29 cellular contexts compared by ENCODE assay signal in the genomic region with DNA sequence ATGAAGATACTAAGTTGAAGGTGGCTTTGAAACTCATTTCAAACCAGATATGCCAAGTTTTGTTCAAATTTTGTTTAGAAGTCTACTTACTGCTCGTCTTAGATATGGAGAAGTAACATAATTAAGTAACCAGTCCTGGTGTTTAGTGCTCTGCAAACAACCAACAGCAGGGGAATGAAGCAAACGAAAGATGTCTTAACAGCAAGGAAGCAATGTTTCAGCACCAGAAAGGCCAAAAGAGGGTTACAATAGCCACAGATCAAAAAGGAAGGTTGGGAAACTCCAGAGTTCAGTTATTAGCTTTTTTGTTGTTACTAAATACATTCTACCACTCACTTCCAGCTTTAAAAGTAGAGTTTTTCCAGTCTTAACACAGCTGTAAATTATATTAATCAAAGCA.
"Had no signal": no experiment of that assay in that cellular context is flagged by ENCODE, and none has a peak within 500 bp of the region (broad histone marks: within the 10 kb centered on the region; RNA-seq: fewer than 3 reads in every experiment).

No MANE protein-coding gene starts in this region.

- H3K27ac Mint-ChIP-seq: activated CD4-positive, alpha-beta memory T cell treated with anti-CD3 and anti-CD28 coated beads, Interleukin-2, amount 10 ng/mL, durations not matched to agents 7 days and 5 days; activated naive CD8-positive, alpha-beta T cell treated with anti-CD3 and anti-CD28 coated beads, Interleukin-2, amount 50 U/mL, for 24 hours; activated T-cell treated with anti-CD3 and anti-CD28 coated beads, Interleukin-2, amount 50 U/mL, for 24 hours; endodermal cell; immature natural killer cell; mesothelial cell of epicardium; stimulated activated effector memory CD8-positive, alpha-beta T cell treated with anti-CD3 and anti-CD28 coated beads, Interleukin-12 subunit alpha, Interleukin-12 subunit beta, amount 100 ng/mL, for 72 hours; stimulated activated naive CD8-positive, alpha-beta T cell treated with anti-CD3 and anti-CD28 coated beads, Interleukin-15, amount 100 ng/mL, for 72 hours had no signal

- H3K4me1 Mint-ChIP-seq: activated CD4-positive, alpha-beta memory T cell treated with anti-CD3 and anti-CD28 coated beads, Interleukin-2, amount 10 ng/mL, durations not matched to agents 7 days and 5 days; activated naive CD8-positive, alpha-beta T cell treated with anti-CD3 and anti-CD28 coated beads, Interleukin-2, amount 50 U/mL, for 24 hours; immature natural killer cell; mesothelial cell of epicardium; naive thymus-derived CD4-positive, alpha-beta T cell; stimulated activated effector memory CD8-positive, alpha-beta T cell treated with anti-CD3 and anti-CD28 coated beads, Interleukin-12 subunit alpha, Interleukin-12 subunit beta, amount 100 ng/mL, for 72 hours; stimulated activated naive CD8-positive, alpha-beta T cell treated with anti-CD3 and anti-CD28 coated beads, Interleukin-15, amount 100 ng/mL, for 72 hours had no signal

- H3K9me3 Mint-ChIP-seq: activated naive CD4-positive, alpha-beta T cell treated with anti-CD3 and anti-CD28 coated beads, Interleukin-2, amount 50 U/mL, for 24 hours; activated T-cell treated with anti-CD3 and anti-CD28 coated beads, Interleukin-2, amount 50 U/mL, for 24 hours; immature natural killer cell; stimulated activated effector memory CD8-positive, alpha-beta T cell treated with anti-CD3 and anti-CD28 coated beads, Interleukin-12 subunit alpha, Interleukin-12 subunit beta, amount 100 ng/mL, for 72 hours; stimulated activated naive CD8-positive, alpha-beta T cell treated with anti-CD3 and anti-CD28 coated beads, Interleukin-15, amount 100 ng/mL, for 72 hours had no signal

- H3K4me3 Mint-ChIP-seq: activated CD4-positive, alpha-beta memory T cell treated with anti-CD3 and anti-CD28 coated beads, Interleukin-2, amount 10 ng/mL, durations not matched to agents 7 days and 5 days; activated CD4-positive, alpha-beta T cell treated with anti-CD3 and anti-CD28 coated beads, Interleukin-2, amount 10 ng/mL, durations not matched to agents 24 days and 14 days; activated naive CD4-positive, alpha-beta T cell treated with anti-CD3 and anti-CD28 coated beads, Interleukin-2, amount 50 U/mL, for 24 hours; activated naive CD8-positive, alpha-beta T cell treated with anti-CD3 and anti-CD28 coated beads, Interleukin-2, amount 50 U/mL, for 24 hours; activated T-cell treated with anti-CD3 and anti-CD28 coated beads, Interleukin-2, amount 50 U/mL, for 24 hours; endodermal cell; immature natural killer cell; mesothelial cell of epicardium; naive thymus-derived CD4-positive, alpha-beta T cell; stimulated activated effector memory CD8-positive, alpha-beta T cell treated with anti-CD3 and anti-CD28 coated beads, Interleukin-12 subunit alpha, Interleukin-12 subunit beta, amount 100 ng/mL, for 72 hours; stimulated activated naive CD8-positive, alpha-beta T cell treated with anti-CD3 and anti-CD28 coated beads, Interleukin-15, amount 100 ng/mL, for 72 hours had no signal

- H3K27me3 Mint-ChIP-seq: activated CD4-positive, alpha-beta memory T cell treated with anti-CD3 and anti-CD28 coated beads, Interleukin-2, amount 10 ng/mL, durations not matched to agents 7 days and 5 days; activated CD4-positive, alpha-beta T cell treated with anti-CD3 and anti-CD28 coated beads, Interleukin-2, amount 10 ng/mL, durations not matched to agents 24 days and 14 days; activated naive CD4-positive, alpha-beta T cell treated with anti-CD3 and anti-CD28 coated beads, Interleukin-2, amount 50 U/mL, for 24 hours; activated naive CD8-positive, alpha-beta T cell treated with anti-CD3 and anti-CD28 coated beads, Interleukin-2, amount 50 U/mL, for 24 hours; activated T-cell treated with anti-CD3 and anti-CD28 coated beads, Interleukin-2, amount 50 U/mL, for 24 hours; naive thymus-derived CD4-positive, alpha-beta T cell; stimulated activated naive CD8-positive, alpha-beta T cell treated with anti-CD3 and anti-CD28 coated beads, Interleukin-15, amount 100 ng/mL, for 72 hours had no signal

- DNase-seq: activated CD4-positive, alpha-beta memory T cell treated with anti-CD3 and anti-CD28 coated beads, Interleukin-2, amount 10 ng/mL, durations not matched to agents 7 days and 5 days; activated CD4-positive, alpha-beta T cell treated with anti-CD3 and anti-CD28 coated beads, Interleukin-2, amount 10 ng/mL, durations not matched to agents 24 days and 14 days; activated CD4-positive, CD25-positive, alpha-beta regulatory T cell treated with anti-CD3 and anti-CD28 coated beads, Interleukin-2, amount 50 U/mL, for 72 hours; activated CD8-positive, alpha-beta memory T cell treated with anti-CD3 and anti-CD28 coated beads, Interleukin-2, amount 50 U/mL, for 48 hours; activated gamma-delta T cell; activated naive CD8-positive, alpha-beta T cell treated with anti-CD3 and anti-CD28 coated beads, Interleukin-2, amount 50 U/mL, for 24 hours; activated T-cell treated with anti-CD3 and anti-CD28 coated beads, Interleukin-2, amount 50 U/mL, for 24 hours; amygdala; central memory CD4-positive, alpha-beta T cell; endodermal cell; foreskin fibroblast; head of caudate nucleus; hypothalamus; immature natural killer cell; kidney; left colon; mammary epithelial cell; naive thymus-derived CD4-positive, alpha-beta T cell; nucleus accumbens; pancreas; retina; stimulated activated CD4-positive, alpha-beta T cell treated with anti-CD3 and anti-CD28 coated beads, Interleukin-4, amount 100 ng/mL, for 24 hours; stimulated activated naive CD8-positive, alpha-beta T cell treated with anti-CD3 and anti-CD28 coated beads, Interleukin-15, amount 100 ng/mL, for 72 hours; substantia nigra; T1000; upper lobe of left lung had no signal
